ENCODE assay signal across 1 cellular context in genomic region chr2:71136174-71136573, GRCh38.
A peak's percentile ranks its signal among the peaks of the same experiment; 100 is the strongest.
TF ChIP-seq lines count a peak whose summit lies in the region.

No MANE protein-coding gene starts in this region.

TF ChIP-seq in HepG2, 621 proteins besides CTCF, POLR2A, EP300 and RAD21 (continued from another document and continues in another):
- no peak for TF ChIP-seq NFAT5 (CRISPR knock-in tag; IDR thresholded peaks at IDR 0.05)
- no peak for TF ChIP-seq MTF1 (CRISPR knock-in tag; IDR thresholded peaks at IDR 0.05)
- TF ChIP-seq CEBPB (IDR thresholded peaks at IDR 0.05; ENCODE audit: borderline replicate concordance, low read depth, low read length): peak; percentile 80
- TF ChIP-seq SP4 (CRISPR knock-in tag; IDR thresholded peaks at IDR 0.05): no peak
- TF ChIP-seq RFXANK (CRISPR knock-in tag; IDR thresholded peaks at IDR 0.05): no peak
- no peak for TF ChIP-seq ZNF841 (CRISPR knock-in tag; IDR thresholded peaks at IDR 0.05; ENCODE audit: borderline replicate concordance)
- TF ChIP-seq ZNF430 (CRISPR knock-in tag; IDR thresholded peaks at IDR 0.05): no peak
- TF ChIP-seq YEATS2 (CRISPR knock-in tag; IDR thresholded peaks at IDR 0.05; ENCODE audit: borderline replicate concordance): no peak
- TF ChIP-seq ZIK1 (CRISPR knock-in tag; IDR thresholded peaks at IDR 0.05; ENCODE audit: borderline replicate concordance, low read depth): no peak
- TF ChIP-seq PREB (CRISPR knock-in tag; IDR thresholded peaks at IDR 0.05): no peak
- no peak for TF ChIP-seq JDP2 (CRISPR knock-in tag; IDR thresholded peaks at IDR 0.05; ENCODE audit: borderline replicate concordance)
- no peak for TF ChIP-seq ZNF543 (CRISPR knock-in tag; IDR thresholded peaks at IDR 0.05)
- no peak for TF ChIP-seq ZNF10 (CRISPR knock-in tag; IDR thresholded peaks at IDR 0.05; ENCODE audit: borderline replicate concordance, low read depth)
- no peak for TF ChIP-seq ZNF839 (CRISPR knock-in tag; IDR thresholded peaks at IDR 0.05; ENCODE audit: borderline replicate concordance)
- TF ChIP-seq MXI1 (IDR thresholded peaks at IDR 0.05; ENCODE audit: borderline replicate concordance, low read depth, low read length): no peak
- no peak for TF ChIP-seq GRHL1 (CRISPR knock-in tag; conservative IDR thresholded peaks at IDR 0.05)
- no peak for TF ChIP-seq ZNF331 (CRISPR knock-in tag; IDR thresholded peaks at IDR 0.05)
- no peak for TF ChIP-seq ZNF567 (CRISPR knock-in tag; IDR thresholded peaks at IDR 0.05; ENCODE audit: borderline replicate concordance)
- peak; percentile 93 for TF ChIP-seq ZMYM3 (CRISPR knock-in tag; IDR thresholded peaks at IDR 0.05)
- no peak for TF ChIP-seq PAX8 (CRISPR knock-in tag; IDR thresholded peaks at IDR 0.05; ENCODE audit: borderline replicate concordance)
- TF ChIP-seq THAP9 (CRISPR knock-in tag; IDR thresholded peaks at IDR 0.05; ENCODE audit: borderline replicate concordance): no peak
- peak; percentile 100 for TF ChIP-seq ZNF770 (CRISPR knock-in tag; IDR thresholded peaks at IDR 0.05)
- TF ChIP-seq MZF1 (CRISPR knock-in tag; IDR thresholded peaks at IDR 0.05; ENCODE audit: borderline replicate concordance): no peak
- TF ChIP-seq CREB1 (IDR thresholded peaks at IDR 0.05): no peak
- no peak for TF ChIP-seq CREB1 (CRISPR knock-in tag; IDR thresholded peaks at IDR 0.05)
- TF ChIP-seq KMT2A (CRISPR knock-in tag; IDR thresholded peaks at IDR 0.05): no peak
- no peak for TF ChIP-seq KDM6A (CRISPR knock-in tag; IDR thresholded peaks at IDR 0.05; ENCODE audit: low read depth)
- TF ChIP-seq CAMTA2 (CRISPR knock-in tag; IDR thresholded peaks at IDR 0.05; ENCODE audit: borderline replicate concordance): no peak
- no peak for TF ChIP-seq RORA (CRISPR knock-in tag; IDR thresholded peaks at IDR 0.05)
- no peak for TF ChIP-seq SMAD1 (CRISPR knock-in tag; IDR thresholded peaks at IDR 0.05; ENCODE audit: borderline replicate concordance, low read depth)
- 0 out of 2 replicates have a peak, but pooled peaks have one; percentile 54 for TF ChIP-seq ZSCAN22 (CRISPR knock-in tag; IDR thresholded peaks at IDR 0.05)
- TF ChIP-seq HNF4A (CRISPR knock-in tag; IDR thresholded peaks at IDR 0.05): peak; percentile 94
- TF ChIP-seq GLI4 (CRISPR knock-in tag; IDR thresholded peaks at IDR 0.05; ENCODE audit: borderline replicate concordance): no peak
- no peak for TF ChIP-seq ZFP90 (CRISPR knock-in tag; IDR thresholded peaks at IDR 0.05; ENCODE audit: borderline replicate concordance)
- TF ChIP-seq LRRFIP1 (CRISPR knock-in tag; conservative IDR thresholded peaks at IDR 0.05): no peak
- TF ChIP-seq ZNF768 (CRISPR knock-in tag; IDR thresholded peaks at IDR 0.05): no peak
- TF ChIP-seq NR2F1 (CRISPR knock-in tag; IDR thresholded peaks at IDR 0.05): peak in 1 of 2 experiments; percentile 43; a peak in 1 of 4 replicates
- TF ChIP-seq FOXM1 (CRISPR knock-in tag; IDR thresholded peaks at IDR 0.05): no peak
- TF ChIP-seq GZF1 (CRISPR knock-in tag; IDR thresholded peaks at IDR 0.05): no peak
- TF ChIP-seq WIZ (CRISPR knock-in tag; IDR thresholded peaks at IDR 0.05): no peak
- no peak for TF ChIP-seq SIX1 (CRISPR knock-in tag; IDR thresholded peaks at IDR 0.05; ENCODE audit: borderline replicate concordance)
- no peak for TF ChIP-seq ZNF337 (CRISPR knock-in tag; IDR thresholded peaks at IDR 0.05; ENCODE audit: borderline replicate concordance, low read depth)
- TF ChIP-seq PBX2 (CRISPR knock-in tag; IDR thresholded peaks at IDR 0.05): no peak
- no peak for TF ChIP-seq DR1 (CRISPR knock-in tag; IDR thresholded peaks at IDR 0.05)
- no peak for TF ChIP-seq POLR2G (IDR thresholded peaks at IDR 0.05; ENCODE audit: low read depth, low read length)
- TF ChIP-seq ZNF280B (CRISPR knock-in tag; IDR thresholded peaks at IDR 0.05; ENCODE audit: borderline replicate concordance): no peak
- TF ChIP-seq ZNF7 (CRISPR knock-in tag; IDR thresholded peaks at IDR 0.05): no peak
- TF ChIP-seq SSRP1 (CRISPR knock-in tag; IDR thresholded peaks at IDR 0.05): no peak
- no peak for TF ChIP-seq JUND (CRISPR knock-in tag; IDR thresholded peaks at IDR 0.05)
